Comparison of ENCODE assay signal across 37 cellular contexts in genomic region chr3:192553707-192554106, GRCh38.
"Had no signal": no experiment of that assay in that cellular context is flagged by ENCODE, and none has a peak within 500 bp of the region (broad histone marks: within the 10 kb centered on the region; RNA-seq: fewer than 3 reads in every experiment).

No MANE protein-coding gene starts in this region.

- H3K27me3 ChIP-seq: body of pancreas, brain microvascular endothelial cell, breast epithelium had no signal

- H3K27me3 Mint-ChIP-seq: activated CD4-positive, alpha-beta memory T cell treated with anti-CD3 and anti-CD28 coated beads, Interleukin-2, amount 10 ng/mL, durations not matched to agents 7 days and 5 days; activated CD4-positive, alpha-beta T cell treated with anti-CD3 and anti-CD28 coated beads, Interleukin-2, amount 10 ng/mL, durations not matched to agents 7 days and 5 days; activated CD8-positive, alpha-beta memory T cell treated with anti-CD3 and anti-CD28 coated beads, Interleukin-2, amount 10 ng/mL, durations not matched to agents 7 days and 5 days; activated naive CD4-positive, alpha-beta T cell treated with anti-CD3 and anti-CD28 coated beads, Interleukin-2, amount 10 ng/mL, durations not matched to agents 7 days and 5 days; activated naive CD8-positive, alpha-beta T cell treated with anti-CD3 and anti-CD28 coated beads, Interleukin-2, amount 10 ng/mL, durations not matched to agents 7 days and 5 days had no signal

- H3K27ac Mint-ChIP-seq: activated CD4-positive, alpha-beta memory T cell treated with anti-CD3 and anti-CD28 coated beads, Interleukin-2, amount 10 ng/mL, durations not matched to agents 7 days and 5 days; activated CD4-positive, alpha-beta T cell treated with anti-CD3 and anti-CD28 coated beads for 36 hours; activated CD4-positive, alpha-beta T cell treated with anti-CD3 and anti-CD28 coated beads, Interleukin-2, amount 10 ng/mL, durations not matched to agents 7 days and 5 days; activated CD8-positive, alpha-beta memory T cell treated with anti-CD3 and anti-CD28 coated beads, Interleukin-2, amount 10 ng/mL, durations not matched to agents 7 days and 5 days; activated CD8-positive, alpha-beta T cell treated with anti-CD3 and anti-CD28 coated beads, Interleukin-2, amount 10 ng/mL, durations not matched to agents 7 days and 5 days; activated naive CD4-positive, alpha-beta T cell treated with anti-CD3 and anti-CD28 coated beads, Interleukin-2, amount 10 ng/mL, durations not matched to agents 7 days and 5 days; activated naive CD4-positive, alpha-beta T cell treated with anti-CD3 and anti-CD28 coated beads, Interleukin-2, amount 50 U/mL, for 24 hours; activated naive CD8-positive, alpha-beta T cell; activated naive CD8-positive, alpha-beta T cell treated with anti-CD3 and anti-CD28 coated beads, Interleukin-2, amount 10 ng/mL, durations not matched to agents 7 days and 5 days; activated naive CD8-positive, alpha-beta T cell treated with anti-CD3 and anti-CD28 coated beads, Interleukin-2, amount 50 U/mL, for 24 hours; activated T-cell treated with anti-CD3 and anti-CD28 coated beads, Interleukin-2, amount 50 U/mL, for 24 hours; activated T-helper 2 cell treated with anti-CD3 and anti-CD28 coated beads, Interferon-gamma antibody, Interleukin-2, Interleukin-4, amounts not matched to agents 10 μg/mL and 5 μg/mL and 100 μg/mL, durations not matched to agents 14 hours and 24 hours and 36 hours; T-helper 1 cell treated with Interleukin-12 subunit alpha and Interleukin-12 subunit beta and Interleukin-4 antibody, amounts not matched to agents 30 μg/mL and 1 μg/mL, for 36 hours; T-helper 2 cell treated with Interferon-gamma antibody and Interleukin-4, amounts not matched to agents 5 μg/mL and 100 μg/mL, for 36 hours had no signal

- H3K27ac ChIP-seq: body of pancreas, brain microvascular endothelial cell, breast epithelium, VCaP had no signal

- H3K4me3 Mint-ChIP-seq: activated CD4-positive, alpha-beta memory T cell treated with anti-CD3 and anti-CD28 coated beads, Interleukin-2, amount 10 ng/mL, durations not matched to agents 7 days and 5 days; activated CD4-positive, alpha-beta T cell treated with anti-CD3 and anti-CD28 coated beads for 36 hours; activated CD4-positive, alpha-beta T cell treated with anti-CD3 and anti-CD28 coated beads, Interleukin-2, amount 10 ng/mL, durations not matched to agents 7 days and 5 days; activated CD8-positive, alpha-beta memory T cell treated with anti-CD3 and anti-CD28 coated beads, Interleukin-2, amount 10 ng/mL, durations not matched to agents 7 days and 5 days; activated CD8-positive, alpha-beta T cell treated with anti-CD3 and anti-CD28 coated beads, Interleukin-2, amount 10 ng/mL, durations not matched to agents 7 days and 5 days; activated naive CD4-positive, alpha-beta T cell treated with anti-CD3 and anti-CD28 coated beads, Interleukin-2, amount 10 ng/mL, durations not matched to agents 7 days and 5 days; activated naive CD4-positive, alpha-beta T cell treated with anti-CD3 and anti-CD28 coated beads, Interleukin-2, amount 50 U/mL, for 24 hours; activated naive CD8-positive, alpha-beta T cell; activated naive CD8-positive, alpha-beta T cell treated with anti-CD3 and anti-CD28 coated beads, Interleukin-2, amount 10 ng/mL, durations not matched to agents 7 days and 5 days; activated naive CD8-positive, alpha-beta T cell treated with anti-CD3 and anti-CD28 coated beads, Interleukin-2, amount 50 U/mL, for 24 hours; activated T-cell treated with anti-CD3 and anti-CD28 coated beads, Interleukin-2, amount 50 U/mL, for 24 hours; T-helper 1 cell treated with Interleukin-12 subunit alpha and Interleukin-12 subunit beta and Interleukin-4 antibody, amounts not matched to agents 30 μg/mL and 1 μg/mL, for 36 hours; T-helper 2 cell treated with Interferon-gamma antibody and Interleukin-4, amounts not matched to agents 5 μg/mL and 100 μg/mL, for 36 hours had no signal

- DNase-seq: activated CD4-positive, alpha-beta memory T cell treated with anti-CD3 and anti-CD28 coated beads, Interleukin-2, amount 10 ng/mL, durations not matched to agents 7 days and 5 days; activated CD4-positive, alpha-beta T cell treated with anti-CD3 and anti-CD28 coated beads for 1 hour; activated CD4-positive, alpha-beta T cell treated with anti-CD3 and anti-CD28 coated beads for 36 hours; activated CD4-positive, alpha-beta T cell treated with anti-CD3 and anti-CD28 coated beads for 48 hours; activated CD4-positive, alpha-beta T cell treated with anti-CD3 and anti-CD28 coated beads, Interleukin-2, amount 10 ng/mL, durations not matched to agents 7 days and 5 days; activated CD4-positive, alpha-beta T cell treated with anti-CD3 and anti-CD28 coated beads, Interleukin-2, amount 50 U/mL, for 48 hours; activated CD4-positive, CD25-positive, alpha-beta regulatory T cell; activated CD8-positive, alpha-beta memory T cell treated with anti-CD3 and anti-CD28 coated beads for 24 hours; activated CD8-positive, alpha-beta memory T cell treated with anti-CD3 and anti-CD28 coated beads, Interleukin-2, amount 10 ng/mL, durations not matched to agents 7 days and 5 days; activated CD8-positive, alpha-beta memory T cell treated with anti-CD3 and anti-CD28 coated beads, Interleukin-2, amount 50 U/mL, for 48 hours; activated CD8-positive, alpha-beta T cell treated with anti-CD3 and anti-CD28 coated beads, Interleukin-2, amount 10 ng/mL, durations not matched to agents 7 days and 5 days; activated effector memory CD4-positive, alpha-beta T cell treated with Interleukin-2 at 50 U/mL for 16 hours; activated gamma-delta T cell; activated naive CD4-positive, alpha-beta T cell treated with anti-CD3 and anti-CD28 coated beads, Interleukin-2, amount 10 ng/mL, durations not matched to agents 7 days and 5 days; activated naive CD4-positive, alpha-beta T cell treated with Interleukin-2 at 50 U/mL for 16 hours; activated naive CD8-positive, alpha-beta T cell treated with anti-CD3 and anti-CD28 coated beads, Interleukin-2, amount 10 ng/mL, durations not matched to agents 7 days and 5 days; activated naive CD8-positive, alpha-beta T cell treated with anti-CD3 and anti-CD28 coated beads, Interleukin-2, amount 50 U/mL, for 24 hours; activated T-cell treated with anti-CD3 and anti-CD28 coated beads, Interleukin-2, amount 50 U/mL, for 24 hours; activated T-cell treated with anti-CD3 and anti-CD28 coated beads, Interleukin-2, amount 50 U/mL, for 48 hours; amygdala; anterior cingulate cortex; body of pancreas; brain microvascular endothelial cell; central memory CD4-positive, alpha-beta T cell; T-helper 1 cell; T-helper 2 cell; T-helper 9 cell had no signal

- H3K9me3 Mint-ChIP-seq: activated CD4-positive, alpha-beta memory T cell treated with anti-CD3 and anti-CD28 coated beads, Interleukin-2, amount 10 ng/mL, durations not matched to agents 7 days and 5 days; activated CD4-positive, alpha-beta T cell treated with anti-CD3 and anti-CD28 coated beads, Interleukin-2, amount 10 ng/mL, durations not matched to agents 7 days and 5 days; activated naive CD4-positive, alpha-beta T cell treated with anti-CD3 and anti-CD28 coated beads, Interleukin-2, amount 10 ng/mL, durations not matched to agents 7 days and 5 days; activated T-helper 2 cell treated with anti-CD3 and anti-CD28 coated beads, Interferon-gamma antibody, Interleukin-2, Interleukin-4, amounts not matched to agents 10 μg/mL and 5 μg/mL and 100 μg/mL, durations not matched to agents 14 hours and 24 hours and 36 hours had no signal

- H3K4me3 ChIP-seq: body of pancreas, breast epithelium had no signal

- H3K9me3 ChIP-seq: body of pancreas had no signal

- H3K4me1 ChIP-seq: body of pancreas, breast epithelium had no signal

- H3K4me1 Mint-ChIP-seq: activated CD4-positive, alpha-beta memory T cell treated with anti-CD3 and anti-CD28 coated beads, Interleukin-2, amount 10 ng/mL, durations not matched to agents 7 days and 5 days; activated CD4-positive, alpha-beta T cell treated with anti-CD3 and anti-CD28 coated beads for 36 hours; activated CD4-positive, alpha-beta T cell treated with anti-CD3 and anti-CD28 coated beads, Interleukin-2, amount 10 ng/mL, durations not matched to agents 7 days and 5 days; activated CD8-positive, alpha-beta memory T cell treated with anti-CD3 and anti-CD28 coated beads, Interleukin-2, amount 10 ng/mL, durations not matched to agents 7 days and 5 days; activated naive CD4-positive, alpha-beta T cell treated with anti-CD3 and anti-CD28 coated beads, Interleukin-2, amount 10 ng/mL, durations not matched to agents 7 days and 5 days; activated naive CD4-positive, alpha-beta T cell treated with anti-CD3 and anti-CD28 coated beads, Interleukin-2, amount 50 U/mL, for 24 hours; activated naive CD8-positive, alpha-beta T cell treated with anti-CD3 and anti-CD28 coated beads, Interleukin-2, amount 10 ng/mL, durations not matched to agents 7 days and 5 days; activated naive CD8-positive, alpha-beta T cell treated with anti-CD3 and anti-CD28 coated beads, Interleukin-2, amount 50 U/mL, for 24 hours had no signal

- FAIRE-seq: astrocyte, TTC549 had no signal

- H3K36me3 ChIP-seq: brain microvascular endothelial cell, breast epithelium had no signal

- H3K36me3 Mint-ChIP-seq: activated CD8-positive, alpha-beta memory T cell treated with anti-CD3 and anti-CD28 coated beads, Interleukin-2, amount 10 ng/mL, durations not matched to agents 7 days and 5 days; activated naive CD4-positive, alpha-beta T cell treated with anti-CD3 and anti-CD28 coated beads, Interleukin-2, amount 10 ng/mL, durations not matched to agents 7 days and 5 days; activated naive CD8-positive, alpha-beta T cell; activated naive CD8-positive, alpha-beta T cell treated with anti-CD3 and anti-CD28 coated beads, Interleukin-2, amount 10 ng/mL, durations not matched to agents 7 days and 5 days had no signal

- ATAC-seq: activated CD4-positive, alpha-beta T cell treated with anti-CD3 and anti-CD28 coated beads for 36 hours; activated CD4-positive, CD25-positive, alpha-beta regulatory T cell treated with anti-CD3 and anti-CD28 coated beads, Interleukin-2, amount 50 U/mL, for 24 hours; activated CD8-positive, alpha-beta memory T cell treated with anti-CD3 and anti-CD28 coated beads, Interleukin-2, amount 10 ng/mL, durations not matched to agents 7 days and 5 days; activated CD8-positive, alpha-beta T cell treated with anti-CD3 and anti-CD28 coated beads, Interleukin-2, amount 10 ng/mL, durations not matched to agents 7 days and 5 days; activated naive CD8-positive, alpha-beta T cell treated with anti-CD3 and anti-CD28 coated beads, Interleukin-2, amount 50 U/mL, for 24 hours; body of pancreas had no signal
